1 cellular context compared by ENCODE assay signal in genomic region chr1:206559661-206559995, GRCh38.
TF ChIP-seq lines count a peak whose summit lies in the region.

No MANE protein-coding gene starts in this region.

TF ChIP-seq in WTC11, 78 proteins besides CTCF, POLR2A, EP300 and RAD21 (continued from another document):
- TF ChIP-seq PRDM15 (CRISPR knock-in tag; IDR thresholded peaks at IDR 0.05) (no peak), NFATC4 (CRISPR knock-in tag; IDR thresholded peaks at IDR 0.05) (no peak), RELA (CRISPR knock-in tag; IDR thresholded peaks at IDR 0.05; ENCODE audit: borderline replicate concordance) (no peak), ZNF281 (CRISPR knock-in tag; IDR thresholded peaks at IDR 0.05) (no peak)
